Comparison of ENCODE assay signal across 8 cellular contexts in genomic region chr9:132372177-132373095, GRCh38. TPM values are rescaled to one million over a fixed set of nuclear protein-coding genes. Genes with fewer than 3 reads are reported as not detected.
A peak's percentile ranks its signal among the peaks of the same experiment; 100 is the strongest.
DNase-seq lines count a peak whose midpoint lies in the region; ATAC-seq and TF ChIP-seq lines count a peak whose summit lies in the region.

No MANE protein-coding gene starts in this region.

- peaks cover 6% of the 10 kb centered on the region for H3K36me3 ChIP-seq in GM23248 (ENCODE audit: low read depth)
- H3K36me3 ChIP-seq in SK-N-SH (replicated peaks in 1 of 2; ENCODE audit: control insufficient read depth in 1 of 2, insufficient read depth in 2 of 2, low read length in 1 of 2): peaks cover 14 to 15% of the 10 kb centered on the region in 2 experiments
- H3K36me3 ChIP-seq in trophoblast cell (ENCODE audit: control insufficient read depth in 1 of 2, insufficient read depth in 2 of 2, low read length in 2 of 2): peaks cover 12 to 15% of the 10 kb centered on the region in 2 experiments
- H3K36me3 ChIP-seq in osteoblast (ENCODE audit: insufficient read depth, low read length): peaks cover 12% of the 10 kb centered on the region

- no peak overlapping the region for H3K14ac ChIP-seq in trophoblast cell (ENCODE audit: low read length)

- H3K4me1 ChIP-seq in GM23248 (ENCODE audit: insufficient read depth) (no peaks in the 10 kb centered on the region), SK-N-SH (ENCODE audit: control insufficient read depth in 1 of 2, insufficient read depth in 2 of 2, low read depth in 1 of 2, low read length in 1 of 2) (peaks cover 0 to 5% of the 10 kb centered on the region in 2 experiments; a peak in 1 of 4 replicates), trophoblast cell (ENCODE audit: control insufficient read depth in 1 of 2, insufficient read depth in 2 of 2, low read length in 2 of 2) (peaks cover 0 to 3% of the 10 kb centered on the region in 2 experiments), osteoblast (ENCODE audit: insufficient read depth, low read length) (no peaks in the 10 kb centered on the region)

- no peaks in the 10 kb centered on the region for H3K79me1 ChIP-seq in trophoblast cell (ENCODE audit: low read length)

- H3K23ac ChIP-seq in trophoblast cell (ENCODE audit: low read length): no peak overlapping the region

- no peak overlapping the region for H3K18ac ChIP-seq in trophoblast cell (ENCODE audit: low read length)

- no peak overlapping the region for H4K91ac ChIP-seq in trophoblast cell (ENCODE audit: low read depth, low read length)

- no peak overlapping the region for H2BK120ac ChIP-seq in trophoblast cell (ENCODE audit: insufficient read depth, low read length, poor library complexity)

- H4K8ac ChIP-seq in trophoblast cell (ENCODE audit: low read depth, low read length): peak overlapping the region; percentile 59

- H3F3A ChIP-seq in GM23248 (ENCODE audit: insufficient read depth) (no peaks in the 10 kb centered on the region), SK-N-SH (replicated peaks; ENCODE audit: insufficient read depth) (peaks cover 6% of the 10 kb centered on the region)

- POLR2A ChIA-PET in SK-N-SH (lab: Yijun Ruan, JAX): interaction anchor here (1.8 kb wide), 1 partner anchor 18 kb away, joined by 13 read pairs; the partner anchor contains the start of gene SETX

- WGBS in GM23248 (ENCODE audit: low coverage in 1 of 2, low lambda C conversion rate in 2 of 2, missing lambda C conversion rate in 2 of 2), 2 experiments: 80 to 83% methylated on average over 14 of the region's 14 CpGs
- WGBS in SK-N-SH (ENCODE audit: low lambda C conversion rate): 82% methylated on average over 14 of the region's 14 CpGs
- WGBS in trophoblast cell (ENCODE audit: extremely low coverage, insufficient coverage, insufficient read length): no CpG with 5 or more reads among the region's 14 CpGs

- TF ChIP-seq RAD21 in SK-N-SH (IDR thresholded peaks at IDR 0.05; ENCODE audit: low read length): no peak

- H3K9me2 ChIP-seq in GM23248 (ENCODE audit: insufficient read depth) (no peaks in the 10 kb centered on the region), SK-N-SH (no peaks in the 10 kb centered on the region)

- peak overlapping the region; percentile 56; the same call in 1 of the 2 replicates for H2AFZ ChIP-seq in GM23248
- peak overlapping the region; percentile 50; the same call in 1 of the 2 replicates for H2AFZ ChIP-seq in SK-N-SH (ENCODE audit: low read depth)
- no peak overlapping the region for H2AFZ ChIP-seq in trophoblast cell (ENCODE audit: insufficient read depth, low read length, poor library complexity)
- H2AFZ ChIP-seq in osteoblast (ENCODE audit: low read length): no peak overlapping the region

- ATAC-seq in HG02884 (IDR thresholded peaks at IDR 0.05; ENCODE audit: unreplicated experiment): no peak
- ATAC-seq in GM18520 (IDR thresholded peaks at IDR 0.05; ENCODE audit: unreplicated experiment): no peak

- H3K4me2 ChIP-seq in GM23248 (ENCODE audit: unreplicated experiment) (no peak overlapping the region), SK-N-SH (no peak overlapping the region), trophoblast cell (ENCODE audit: low read length) (no peak overlapping the region), osteoblast (ENCODE audit: insufficient read depth, low read length) (no peak overlapping the region)

- TF ChIP-seq CTCF in SK-N-SH (IDR thresholded peaks at IDR 0.05): no peak
- no peak for TF ChIP-seq CTCF in fibroblast of villous mesenchyme (IDR thresholded peaks at IDR 0.05; ENCODE audit: insufficient read depth, low read depth, low read length)
- TF ChIP-seq CTCF in osteoblast (IDR thresholded peaks at IDR 0.05; ENCODE audit: extremely low read depth, low read depth, low read length): no peak

- no peak overlapping the region for H3K4me3 ChIP-seq in GM23248
- H3K4me3 ChIP-seq in SK-N-SH (ENCODE audit: low read depth in 2 of 2, low read length in 1 of 2): no peak overlapping the region
- no peak overlapping the region for H3K4me3 ChIP-seq in fibroblast of villous mesenchyme (ENCODE audit: low read depth, low read length)
- H3K4me3 ChIP-seq in trophoblast cell (ENCODE audit: low read depth, low read length): no peak overlapping the region
- H3K4me3 ChIP-seq in osteoblast (ENCODE audit: insufficient read depth, low read length): no peak overlapping the region

- DNase-seq in GM23248 (peak; percentile 5), SK-N-SH (peak; percentile 58), fibroblast of villous mesenchyme (ENCODE audit: low read depth) (peak; percentile 46), trophoblast cell (peak in 1 of 2 donors; percentile 8), 8988T (no peak), osteoblast (ENCODE audit: insufficient read length, low spot score, missing footprints) (no peak)

- no peak overlapping the region for H3K27ac ChIP-seq in GM23248
- H3K27ac ChIP-seq in SK-N-SH (ENCODE audit: low read depth in 2 of 2, low read length in 1 of 2): peak overlapping the region in 1 of 2 experiments; percentile 8; a peak in 1 of 4 replicates
- H3K27ac ChIP-seq in trophoblast cell (ENCODE audit: low read depth, low read length): no peak overlapping the region
- no peak overlapping the region for H3K27ac ChIP-seq in osteoblast (ENCODE audit: low read depth, low read length)

- H4K12ac ChIP-seq in trophoblast cell (ENCODE audit: low read depth, low read length): no peak overlapping the region

- CTCF ChIA-PET in SK-N-SH (lab: Yijun Ruan, JAX): interaction anchor here (0.6 to 1.5 kb wide), 3 partner anchors 19 to 1161 kb away, joined by 4 to 6 read pairs (median 5); no protein-coding TSS in a partner anchor

- no peak overlapping the region for H2BK12ac ChIP-seq in trophoblast cell (ENCODE audit: low read length)

- H2AK5ac ChIP-seq in trophoblast cell (ENCODE audit: low read length): no peak overlapping the region

- H3K27me3 ChIP-seq in GM23248 (replicated peaks; ENCODE audit: insufficient read depth) (no peaks in the 10 kb centered on the region), SK-N-SH (ENCODE audit: insufficient read depth) (no peaks in the 10 kb centered on the region), trophoblast cell (ENCODE audit: insufficient read depth, low read length) (no peaks in the 10 kb centered on the region), osteoblast (ENCODE audit: insufficient read depth, low read length) (no peaks in the 10 kb centered on the region)

- H3K9me3 ChIP-seq in GM23248 (ENCODE audit: low read depth) (no peaks in the 10 kb centered on the region), SK-N-SH (no peaks in the 10 kb centered on the region), trophoblast cell (ENCODE audit: insufficient read depth, low read depth, low read length) (peaks cover 4% of the 10 kb centered on the region), osteoblast (ENCODE audit: low read depth, low read length) (no peaks in the 10 kb centered on the region)

- H4K20me1 ChIP-seq in GM23248 (ENCODE audit: insufficient read depth): no peaks in the 10 kb centered on the region
- no peaks in the 10 kb centered on the region for H4K20me1 ChIP-seq in SK-N-SH (ENCODE audit: insufficient read depth)
- no peaks in the 10 kb centered on the region for H4K20me1 ChIP-seq in osteoblast (ENCODE audit: insufficient read depth, low read length)

- no peak overlapping the region for H3K9ac ChIP-seq in GM23248
- H3K9ac ChIP-seq in SK-N-SH: no peak overlapping the region
- H3K9ac ChIP-seq in trophoblast cell (ENCODE audit: low read length): no peak overlapping the region

- no peak for TF ChIP-seq EP300 in SK-N-SH (IDR thresholded peaks at IDR 0.05; ENCODE audit: borderline replicate concordance in 1 of 2, low read depth in 1 of 2, low read length in 1 of 2)

- in situ Hi-C loops in GM23248 (cut with MboI): no loop called here

- no peak overlapping the region for H3K4ac ChIP-seq in trophoblast cell (ENCODE audit: low read depth, low read length)

- H3K79me2 ChIP-seq in GM23248 (ENCODE audit: insufficient read depth): no peaks in the 10 kb centered on the region
- H3K79me2 ChIP-seq in SK-N-SH (ENCODE audit: insufficient read depth): no peaks in the 10 kb centered on the region
- no peaks in the 10 kb centered on the region for H3K79me2 ChIP-seq in trophoblast cell (ENCODE audit: control insufficient read depth, insufficient read depth, low read length, poor library complexity)
- no peaks in the 10 kb centered on the region for H3K79me2 ChIP-seq in osteoblast (ENCODE audit: insufficient read depth, low read length)

- no peak overlapping the region for H2BK5ac ChIP-seq in trophoblast cell (ENCODE audit: low read depth, low read length, poor library complexity)

TF ChIP-seq in SK-N-SH, 30 proteins besides CTCF, POLR2A, EP300 and RAD21 (continues in another document):
- no peak for TF ChIP-seq GABPA (IDR thresholded peaks at IDR 0.05; ENCODE audit: low read depth)
- no peak for TF ChIP-seq RXRA (IDR thresholded peaks at IDR 0.05; ENCODE audit: borderline replicate concordance, low read depth)
- no peak for TF ChIP-seq GATA2 (CRISPR knock-in tag; IDR thresholded peaks at IDR 0.05)
- no peak for TF ChIP-seq TAF1 (IDR thresholded peaks at IDR 0.05; ENCODE audit: borderline replicate concordance, low read depth, low read length)
- TF ChIP-seq YY1 (IDR thresholded peaks at IDR 0.05; ENCODE audit: low read depth): no peak
- no peak for TF ChIP-seq POLR2AphosphoS5 (IDR thresholded peaks at IDR 0.05; ENCODE audit: low read depth, low read length)

RNA-seq across cellular contexts. Expression of gene SETX, which starts 17.6 kb away (rescaled TPM):
- 47.3 and 65.3 TPM in 2 replicates for total RNA-seq in GM23248 (2014; rRNA removed; shearing (Covaris generic))
- 14.3 and 15.6 TPM in 2 replicates for polyA plus RNA-seq in GM23248 (2016; fragmentation: Nextera tagmentation; extraction: Ambion mirVana)
- 12.3 and 15.0 TPM in 2 replicates for polyA plus RNA-seq in SK-N-SH (2012; rRNA removed)
- polyA plus RNA-seq in SK-N-SH (2012; cell fraction: cytosol; rRNA removed): 12.8 and 13.5 TPM in 2 replicates
- polyA plus RNA-seq in SK-N-SH (2012; cell fraction: nucleus; rRNA removed): 21.5 and 28.5 TPM in 2 replicates
- 77.6 and 89.8 TPM in 2 replicates for total RNA-seq in fibroblast of villous mesenchyme
- 12.9 and 13.6 TPM in 2 replicates for polyA plus RNA-seq in trophoblast cell (2013)
- total RNA-seq in osteoblast: 85.7 and 89.0 TPM in 2 replicates

RNA-seq across cellular contexts. Expression of gene TTF1, which starts 34.2 kb away (rescaled TPM):
- total RNA-seq in GM23248 (2014; rRNA removed; shearing (Covaris generic)): 3.2 and 6.7 TPM in 2 replicates
- polyA plus RNA-seq in GM23248 (2016; fragmentation: Nextera tagmentation; extraction: Ambion mirVana): 5.3 and 5.8 TPM in 2 replicates
- polyA plus RNA-seq in SK-N-SH (2012; rRNA removed): 11.9 and 12.1 TPM in 2 replicates
- polyA plus RNA-seq in SK-N-SH (2012; cell fraction: cytosol; rRNA removed): 17.4 and 21.5 TPM in 2 replicates
- polyA plus RNA-seq in SK-N-SH (2012; cell fraction: nucleus; rRNA removed): 7.8 and 8.4 TPM in 2 replicates
- total RNA-seq in fibroblast of villous mesenchyme: 5.2 and 6.9 TPM in 2 replicates
- 14.7 and 15.4 TPM in 2 replicates for polyA plus RNA-seq in trophoblast cell (2013)
- total RNA-seq in osteoblast: 8.0 and 8.3 TPM in 2 replicates

RNA-seq across cellular contexts. Expression of gene CFAP77, which starts 37.6 kb away (rescaled TPM):
- total RNA-seq in GM23248 (2014; rRNA removed; shearing (Covaris generic)): not detected in 2 replicates
- polyA plus RNA-seq in GM23248 (2016; fragmentation: Nextera tagmentation; extraction: Ambion mirVana) (not detected in 2 replicates), SK-N-SH (2012; rRNA removed) (0.67 and 1.1 TPM in 2 replicates)
- 0.31 and 0.35 TPM in 2 replicates for polyA plus RNA-seq in SK-N-SH (2012; cell fraction: cytosol; rRNA removed)
- 1.8 and 3.0 TPM in 2 replicates for polyA plus RNA-seq in SK-N-SH (2012; cell fraction: nucleus; rRNA removed)
- total RNA-seq in fibroblast of villous mesenchyme (under 0.01 TPM in 1 of 2 replicates, not detected in the other), osteoblast (0.29 and 0.36 TPM in 2 replicates)
- polyA plus RNA-seq in trophoblast cell (2013): 0.04 TPM in 1 of 2 replicates, not detected in the other

Comparison
In these comparisons a context has a peak if more than half of its experiments do, and no peak if none do; other contexts are left out.
1. DNase-seq: peak in GM23248 (single experiment), SK-N-SH (single experiment) and fibroblast of villous mesenchyme (single experiment); none in 8988T (single experiment) and osteoblast (single experiment).
2. H2AFZ ChIP-seq: peak in GM23248 (single experiment) and SK-N-SH (single experiment); none in trophoblast cell (single experiment) and osteoblast (single experiment).